ENCODE assay signal across 12 cellular contexts in the genomic region with DNA sequence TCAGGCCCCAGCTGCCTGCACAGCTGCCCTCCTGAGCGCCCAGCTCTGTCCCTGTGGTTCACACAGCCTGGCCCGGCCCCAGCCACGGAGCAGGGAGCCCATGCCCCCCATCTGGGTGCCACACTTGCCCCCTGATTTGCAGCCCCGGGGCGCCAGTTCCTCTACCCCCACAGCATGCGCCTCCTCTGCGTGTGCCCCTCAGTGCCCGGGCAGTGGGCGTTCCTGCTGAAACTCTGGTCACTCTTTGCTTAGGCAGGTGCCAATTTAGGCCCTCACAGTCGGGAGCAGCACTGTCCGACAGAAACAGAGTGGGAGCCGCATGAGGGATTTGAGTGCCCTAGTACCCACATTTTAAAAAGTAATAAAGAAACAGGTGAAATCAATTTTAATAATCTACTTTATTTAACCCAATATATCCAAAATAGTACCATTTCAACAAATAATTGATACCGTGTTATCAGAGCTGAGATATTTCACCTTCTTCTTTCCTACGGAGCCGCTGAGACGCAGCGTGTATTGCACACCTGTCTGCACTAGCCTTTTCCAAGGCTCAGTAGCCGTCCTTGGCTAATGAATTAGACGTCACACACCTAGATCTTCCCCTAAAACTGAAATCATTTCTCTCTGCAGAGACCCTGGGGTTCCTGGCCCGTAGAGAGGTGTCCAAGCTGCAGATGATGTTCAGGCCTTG.
DNase-seq lines count a peak whose midpoint lies in the region; ATAC-seq and TF ChIP-seq lines count a peak whose summit lies in the region.
"Had no signal": no experiment of that assay in that cellular context is flagged by ENCODE, and none has a peak within 500 bp of the region (broad histone marks: within the 10 kb centered on the region; RNA-seq: fewer than 3 reads in every experiment).

No MANE protein-coding gene starts in this region.

- no peak for TF ChIP-seq EP300 in sigmoid colon (IDR thresholded peaks at IDR 0.05)

- no peak for TF ChIP-seq POLR2A in sigmoid colon (IDR thresholded peaks at IDR 0.05)

- no peaks in the 10 kb centered on the region for H3K27me3 ChIP-seq in CD4-positive, alpha-beta memory T cell (ENCODE audit: insufficient read depth, low read length)
- H3K27me3 ChIP-seq in brain microvascular endothelial cell (replicated peaks): no peaks in the 10 kb centered on the region
- no peaks in the 10 kb centered on the region for H3K27me3 ChIP-seq in liver (ENCODE audit: control insufficient read depth in 4 of 4, insufficient read depth in 4 of 4, low read length in 3 of 4)
- H3K27me3 ChIP-seq in sigmoid colon: no peaks in the 10 kb centered on the region

- intact Hi-C loops in CD4-positive, alpha-beta memory T cell (cut with micrococcal nuclease): no loop called here
- intact Hi-C loops in sigmoid colon (cut with DNase I): loop anchor here (2.0 to 5.0 kb wide), 2 partner anchors 18 to 107 kb away; partner anchors contain the start of gene ASXL1

- H3K36me3 ChIP-seq in CD4-positive, alpha-beta memory T cell (ENCODE audit: insufficient read depth, low read length): peaks cover 4% of the 10 kb centered on the region
- H3K36me3 ChIP-seq in brain microvascular endothelial cell (replicated peaks) (peaks cover 42% of the 10 kb centered on the region), liver (ENCODE audit: control insufficient read depth in 4 of 4, insufficient read depth in 3 of 4, low read depth in 1 of 4, low read length in 3 of 4) (no peaks in the 10 kb centered on the region), sigmoid colon (no peaks in the 10 kb centered on the region)

- H3K4me1 ChIP-seq in CD4-positive, alpha-beta memory T cell (ENCODE audit: insufficient read depth, low read length): no peaks in the 10 kb centered on the region
- H3K4me1 ChIP-seq in liver (ENCODE audit: control insufficient read depth in 4 of 4, insufficient read depth in 4 of 4, low read length in 3 of 4): peaks cover 20 to 34% (median 28%) of the 10 kb centered on the region in 4 donors
- H3K4me1 ChIP-seq in sigmoid colon: peaks cover 0 to 82% (median 80%) of the 10 kb centered on the region in 4 donors

- H3K9me3 Mint-ChIP-seq in CD4-positive, alpha-beta memory T cell: no peaks in the 10 kb centered on the region

- H3K9ac ChIP-seq in liver (ENCODE audit: low read depth in 1 of 2, low read length in 2 of 2): no peak overlapping the region

- H3K4me1 Mint-ChIP-seq in CD4-positive, alpha-beta memory T cell: peaks cover 0 to 7% (median 0%) of the 10 kb centered on the region in 4 donors

- no peak for DNase-seq in CD4-positive, alpha-beta memory T cell
- DNase-seq in brain microvascular endothelial cell: no peak
- DNase-seq in sigmoid colon: no peak
- DNase-seq in occipital lobe (lab: John Stamatoyannopoulos, UW): no peak
- no peak for DNase-seq in retina
- DNase-seq: amniotic stem cell, DMS79, NCI-H1092, T-helper 1 cell had no signal

- CTCF ChIA-PET in CD4-positive, alpha-beta memory T cell (lab: Charles Lee; ENCODE audit: partially characterized antibody): no interaction called here

- H3K4me3 ChIP-seq in CD4-positive, alpha-beta memory T cell (ENCODE audit: low read length in 2 of 2): no peak overlapping the region
- H3K4me3 ChIP-seq in brain microvascular endothelial cell (ENCODE audit: low read depth, low read length) (no peak overlapping the region), liver (ENCODE audit: low read depth in 1 of 3, low read length in 3 of 3) (no peak overlapping the region), sigmoid colon (no peak overlapping the region)

- H3K27me3 Mint-ChIP-seq in CD4-positive, alpha-beta memory T cell: no peaks in the 10 kb centered on the region

- POLR2A ChIA-PET in CD4-positive, alpha-beta memory T cell (lab: Charles Lee; ENCODE audit: partially characterized antibody): no interaction called here

- no peak for TF ChIP-seq RAD21 in liver (IDR thresholded peaks at IDR 0.05)

- H3K4me3 Mint-ChIP-seq in CD4-positive, alpha-beta memory T cell: no peak overlapping the region

- H3K27ac ChIP-seq in CD4-positive, alpha-beta memory T cell (ENCODE audit: low read depth, low read length): no peak overlapping the region
- H3K27ac ChIP-seq in brain microvascular endothelial cell: peak overlapping the region; percentile 87
- peak overlapping the region; percentile 84 to 89 for H3K27ac ChIP-seq in liver (ENCODE audit: low read depth in 1 of 2, low read length in 2 of 2)
- peak overlapping the region; percentile 81 to 97 (median 92) for H3K27ac ChIP-seq in sigmoid colon

- in situ Hi-C loops in brain microvascular endothelial cell (cut with HindIII; ENCODE audit: low pct_ligation_motif_present, low sequenced_read_pairs): no loop called here

- H3K27ac Mint-ChIP-seq in CD4-positive, alpha-beta memory T cell: peak overlapping the region in 4 of 7 donors; percentile 29 to 74 (median 34)

- peaks cover 0 to 26% of the 10 kb centered on the region in 2 donors for H3K36me3 Mint-ChIP-seq in CD4-positive, alpha-beta memory T cell

- WGBS in liver: 69% methylated on average over 20 of the region's 20 CpGs
- 49 to 80% methylated on average over 20 of the region's 20 CpGs for WGBS in sigmoid colon, 2 donors

- ATAC-seq in GM21390 (IDR thresholded peaks at IDR 0.05; ENCODE audit: unreplicated experiment): no peak
- ATAC-seq in HG03139 (IDR thresholded peaks at IDR 0.05; ENCODE audit: unreplicated experiment): no peak

- no peaks in the 10 kb centered on the region for H3K9me3 ChIP-seq in CD4-positive, alpha-beta memory T cell (ENCODE audit: control insufficient read depth in 1 of 2, low read length in 2 of 2)
- H3K9me3 ChIP-seq in liver (ENCODE audit: control insufficient read depth in 4 of 4, low read length in 3 of 4) (no peaks in the 10 kb centered on the region), sigmoid colon (no peaks in the 10 kb centered on the region)

- TF ChIP-seq CTCF in brain microvascular endothelial cell (IDR thresholded peaks at IDR 0.05; ENCODE audit: low read depth, low read length, missing control alignments) (no peak), liver (IDR thresholded peaks at IDR 0.05; ENCODE audit: low read depth, low read length, missing input control) (no peak), sigmoid colon (IDR thresholded peaks at IDR 0.05) (no peak)

TF ChIP-seq in liver, 16 proteins besides CTCF, POLR2A, EP300 and RAD21:
- no peak for TF ChIP-seq NR2F2 (IDR thresholded peaks at IDR 0.05)
- TF ChIP-seq FOXA2 (IDR thresholded peaks at IDR 0.05): no peak
- TF ChIP-seq EGR1 (IDR thresholded peaks at IDR 0.05; ENCODE audit: low read depth in 2 of 2): no peak
- TF ChIP-seq MAX (IDR thresholded peaks at IDR 0.05): no peak
- TF ChIP-seq TAF1 (conservative IDR thresholded peaks at IDR 0.05): no peak
- TF ChIP-seq HNF4A (conservative IDR thresholded peaks at IDR 0.05): no peak
